ENCODE assay signal across 13 cellular contexts in the genomic region with DNA sequence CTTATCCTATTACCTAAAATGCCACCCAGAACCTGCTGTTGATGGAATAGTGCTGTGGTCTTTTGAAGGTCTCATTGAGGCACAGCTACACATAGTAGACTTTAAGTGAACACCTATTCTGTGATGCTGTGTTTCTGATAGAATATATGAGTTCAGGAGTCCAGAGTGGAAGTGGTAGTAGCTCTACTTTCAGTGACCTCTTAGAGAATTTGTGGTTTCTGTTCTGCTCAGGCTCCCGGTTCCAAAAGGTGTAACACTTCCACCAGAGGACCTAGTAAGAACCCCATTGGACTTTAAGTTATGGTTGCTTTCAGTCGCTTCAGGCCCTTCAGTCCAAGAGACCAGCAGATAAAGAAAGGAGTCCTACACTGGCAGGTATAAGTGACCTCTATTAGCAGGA.
DNase-seq lines count a peak whose midpoint lies in the region; ATAC-seq lines count a peak whose summit lies in the region.
"Had no signal": no experiment of that assay in that cellular context is flagged by ENCODE, and none has a peak within 500 bp of the region (broad histone marks: within the 10 kb centered on the region; RNA-seq: fewer than 3 reads in every experiment).

No MANE protein-coding gene starts in this region.

- no peaks in the 10 kb centered on the region for H3K27me3 Mint-ChIP-seq in stimulated activated memory B cell treated with anti-CD40 and anti-IgM and Interleukin-4, amounts not matched to agents 10 μg/mL and 1 μg/mL and 100 μg/mL, for 72 hours

- H3K27ac Mint-ChIP-seq in stimulated activated memory B cell treated with anti-CD40 and anti-IgM and Interleukin-4, amounts not matched to agents 10 μg/mL and 1 μg/mL and 100 μg/mL, for 72 hours = peak overlapping the region; percentile 74
- H3K27ac Mint-ChIP-seq: activated naive CD4-positive, alpha-beta T cell treated with anti-CD3 and anti-CD28 coated beads, Interleukin-2, amount 50 U/mL, for 72 hours had no signal

- no peak overlapping the region for H3K4me3 Mint-ChIP-seq in stimulated activated memory B cell treated with anti-CD40 and anti-IgM and Interleukin-4, amounts not matched to agents 10 μg/mL and 1 μg/mL and 100 μg/mL, for 72 hours
- H3K4me3 Mint-ChIP-seq: neural crest cell had no signal

- H3K4me1 Mint-ChIP-seq in stimulated activated memory B cell treated with anti-CD40 and anti-IgM and Interleukin-4, amounts not matched to agents 10 μg/mL and 1 μg/mL and 100 μg/mL, for 72 hours = peaks cover 76% of the 10 kb centered on the region

- peak; percentile 30 for ATAC-seq in GM19043 (IDR thresholded peaks at IDR 0.05; ENCODE audit: low read depth, unreplicated experiment)
- peak; percentile 26 for ATAC-seq in HG02571 (IDR thresholded peaks at IDR 0.05; ENCODE audit: unreplicated experiment)
- ATAC-seq in HG03196 (IDR thresholded peaks at IDR 0.05; ENCODE audit: unreplicated experiment) = peak; percentile 36
- peak; percentile 37 for ATAC-seq in stimulated activated memory B cell treated with anti-CD40 and anti-IgM and Interleukin-4, amounts not matched to agents 10 μg/mL and 1 μg/mL and 100 μg/mL, for 72 hours

- no peaks in the 10 kb centered on the region for H3K9me3 Mint-ChIP-seq in stimulated activated memory B cell treated with anti-CD40 and anti-IgM and Interleukin-4, amounts not matched to agents 10 μg/mL and 1 μg/mL and 100 μg/mL, for 72 hours

- H3K36me3 Mint-ChIP-seq in stimulated activated memory B cell treated with anti-CD40 and anti-IgM and Interleukin-4, amounts not matched to agents 10 μg/mL and 1 μg/mL and 100 μg/mL, for 72 hours = no peaks in the 10 kb centered on the region
- H3K36me3 Mint-ChIP-seq: activated naive CD4-positive, alpha-beta T cell treated with anti-CD3 and anti-CD28 coated beads, Interleukin-2, amount 50 U/mL, for 72 hours had no signal

- no peak for DNase-seq in NCI-H1092 treated with DMSO at 0.1 percent for 48 hours (lab: John Stamatoyannopoulos, UW)
- no peak for DNase-seq in SW 1271 (lab: John Stamatoyannopoulos, UW)
- DNase-seq in NCI-H748 (lab: John Stamatoyannopoulos, UW; ENCODE audit: unreplicated experiment) = no peak
- DNase-seq: activated CD4-positive, alpha-beta T cell treated with anti-CD3 and anti-CD28 coated beads for 48 hours; IMR-90; SHP77 treated with DMSO at 0.1 percent for 48 hours; stimulated activated naive CD4-positive, alpha-beta T cell had no signal
